21 cellular contexts compared by ENCODE assay signal in the genomic region with DNA sequence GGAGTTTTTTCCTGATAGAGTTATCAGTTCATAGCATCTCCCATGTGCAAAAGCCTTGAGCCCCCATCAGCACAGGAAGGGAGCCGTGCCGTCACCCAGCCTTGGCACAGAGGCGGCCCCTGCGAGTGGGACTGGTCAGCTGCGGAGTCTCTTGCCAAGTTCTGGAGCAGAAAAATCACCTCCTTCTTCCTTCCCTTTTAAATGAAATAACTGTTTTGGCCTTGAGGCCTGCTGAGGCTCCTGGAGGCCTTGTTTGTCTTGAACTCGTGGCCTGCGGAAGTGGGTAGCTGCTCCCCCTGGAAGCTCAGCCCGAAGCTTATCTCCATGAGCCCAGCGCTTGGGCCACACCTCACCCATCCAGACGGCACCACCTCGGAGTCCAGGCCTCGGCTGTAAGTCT.
DNase-seq lines count a peak whose midpoint lies in the region; ATAC-seq, FAIRE-seq and TF ChIP-seq lines count a peak whose summit lies in the region.
"Had no signal": no experiment of that assay in that cellular context is flagged by ENCODE, and none has a peak within 500 bp of the region (broad histone marks: within the 10 kb centered on the region; RNA-seq: fewer than 3 reads in every experiment).

No MANE protein-coding gene starts in this region.

- no peaks in the 10 kb centered on the region for H4K20me1 ChIP-seq in HepG2 (ENCODE audit: insufficient read depth, low read length)

- no peak for TF ChIP-seq POLR2A in HepG2 (IDR thresholded peaks at IDR 0.05; ENCODE audit: insufficient read depth in 1 of 2, low read depth in 2 of 2, low read length in 2 of 2)
- no peak for TF ChIP-seq POLR2A in tibial nerve (IDR thresholded peaks at IDR 0.05)

- peaks cover 4% of the 10 kb centered on the region for H3K79me2 ChIP-seq in HepG2 (ENCODE audit: insufficient read depth, low read length)

- ATAC-seq in HepG2 = no peak
- peak; percentile 23 to 78 (median 61) for ATAC-seq in heart right ventricle
- peak; percentile 33 for ATAC-seq in omental fat pad (ENCODE audit: low FRiP score)
- ATAC-seq in aorta (ENCODE audit: low FRiP score) = peak; percentile 46
- no peak for ATAC-seq in HG03097 (IDR thresholded peaks at IDR 0.05; ENCODE audit: low FRiP score, unreplicated experiment)
- ATAC-seq: activated T-helper 17 cell treated with anti-CD3 and anti-CD28 coated beads, Interleukin-2, amount 50 U/mL, for 72 hours; pancreas; T-cell had no signal

- H3K4me1 ChIP-seq in liver (ENCODE audit: control insufficient read depth in 4 of 4, insufficient read depth in 4 of 4, low read length in 3 of 4) (no peaks in the 10 kb centered on the region), HepG2 (ENCODE audit: insufficient read depth, low read length) (peaks cover 28% of the 10 kb centered on the region), heart right ventricle (peaks cover 0 to 35% (median 21%) of the 10 kb centered on the region in 9 donors), aorta (ENCODE audit: control insufficient read depth in 1 of 2, insufficient read depth in 2 of 2, low read length in 2 of 2) (no peaks in the 10 kb centered on the region), tibial nerve (peaks cover 0 to 17% (median 3%) of the 10 kb centered on the region in 4 donors)
- H3K4me1 ChIP-seq: pancreas had no signal

- H3K4me3 ChIP-seq in liver (ENCODE audit: low read depth in 1 of 3, low read length in 3 of 3) = no peak overlapping the region
- H3K4me3 ChIP-seq in HepG2 (replicated peaks in 1 of 3; ENCODE audit: insufficient read depth in 1 of 3, low read depth in 2 of 3, low read length in 3 of 3) = no peak overlapping the region
- no peak overlapping the region for H3K4me3 ChIP-seq in heart right ventricle
- H3K4me3 ChIP-seq in aorta (ENCODE audit: low read length in 2 of 2) = no peak overlapping the region
- no peak overlapping the region for H3K4me3 ChIP-seq in tibial nerve
- H3K4me3 ChIP-seq: pancreas, transverse colon had no signal

- intact Hi-C loops in HepG2 (cut with micrococcal nuclease; ENCODE audit: unreplicated experiment) (no loop called here), heart right ventricle (cut with DNase I) (no loop called here), aorta (cut with DNase I) (no loop called here)

- no peak for TF ChIP-seq RAD21 in liver (IDR thresholded peaks at IDR 0.05)
- TF ChIP-seq RAD21 in HepG2 (CRISPR knock-in tag; IDR thresholded peaks at IDR 0.05) = no peak

- TF ChIP-seq EP300 in HepG2 (IDR thresholded peaks at IDR 0.05; ENCODE audit: low read depth in 2 of 2, low read length in 2 of 2) (no peak), HepG2 (CRISPR knock-in tag; IDR thresholded peaks at IDR 0.05; ENCODE audit: borderline replicate concordance) (no peak), tibial nerve (IDR thresholded peaks at IDR 0.05) (peak in 1 of 2 donors; percentile 22)

- no peaks in the 10 kb centered on the region for H3K9me3 ChIP-seq in liver (ENCODE audit: control insufficient read depth in 4 of 4, low read length in 3 of 4)
- H3K9me3 ChIP-seq in HepG2 (ENCODE audit: low read length) = no peaks in the 10 kb centered on the region
- H3K9me3 ChIP-seq in heart right ventricle = peaks cover 0 to 13% (median 0%) of the 10 kb centered on the region in 11 donors
- no peaks in the 10 kb centered on the region for H3K9me3 ChIP-seq in aorta (ENCODE audit: control insufficient read depth, low read length)
- peaks cover 0 to 13% (median 0%) of the 10 kb centered on the region in 4 donors for H3K9me3 ChIP-seq in tibial nerve
- H3K9me3 ChIP-seq: pancreas, transverse colon had no signal

- POLR2A ChIA-PET in HepG2 (lab: Yijun Ruan, JAX) = no interaction called here

- in situ Hi-C loops in HepG2 (cut with HindIII; ENCODE audit: extremely low pct_ligation_motif_present, low pct_unique_long_range_greater_than_20kb) = no loop called here

- TF ChIP-seq CTCF in liver (IDR thresholded peaks at IDR 0.05; ENCODE audit: low read depth, low read length, missing input control) (no peak), HepG2 (CRISPR knock-in tag; IDR thresholded peaks at IDR 0.05) (no peak), heart right ventricle (IDR thresholded peaks at IDR 0.05) (no peak), omental fat pad (IDR thresholded peaks at IDR 0.05) (no peak), tibial nerve (IDR thresholded peaks at IDR 0.05) (no peak)

- H3K4me2 ChIP-seq in HepG2 (ENCODE audit: low read depth, low read length) = no peak overlapping the region

- no peak for FAIRE-seq in HepG2 (lab: Jason Lieb, UNC)
- FAIRE-seq: GM12892, pancreas had no signal

- no peak overlapping the region for H3K9ac ChIP-seq in liver (ENCODE audit: low read depth in 1 of 2, low read length in 2 of 2)
- H3K9ac ChIP-seq in HepG2 (ENCODE audit: insufficient read depth, low read depth, low read length) = no peak overlapping the region

- no peak overlapping the region for H2AFZ ChIP-seq in HepG2 (ENCODE audit: low read length)

- DNase-seq in HepG2 (ENCODE audit: low spot score) = no peak
- peak; percentile 25 to 43 for DNase-seq in heart right ventricle
- no peak for DNase-seq in omental fat pad (ENCODE audit: low spot score)
- DNase-seq in aorta = no peak
- no peak for DNase-seq in ureter (ENCODE audit: low spot score)
- DNase-seq in tibial nerve (ENCODE audit: low spot score in 2 of 2) = no peak
- DNase-seq: central memory CD4-positive, alpha-beta T cell; DMS 273 treated with DMSO at 0.1 percent for 48 hours; effector memory CD4-positive, alpha-beta T cell; HCEC 1CT; KG1; NCI-H2029 treated with DMSO at 0.1 percent for 48 hours; pancreas; SHP77 treated with DMSO at 0.1 percent for 48 hours; T-cell; transverse colon had no signal

- H3K27ac ChIP-seq in liver (ENCODE audit: low read depth in 1 of 2, low read length in 2 of 2) (peak overlapping the region in 1 of 2 donors; percentile 6), HepG2 (ENCODE audit: extremely low read length, insufficient read depth, low read length) (no peak overlapping the region), heart right ventricle (peak overlapping the region in 8 of 10 donors; percentile 1 to 71 (median 60)), aorta (ENCODE audit: low read depth in 1 of 2, low read length in 2 of 2) (peak overlapping the region in 1 of 2 donors; percentile 20), tibial nerve (peak overlapping the region in 2 of 4 donors; percentile 42 to 47)
- H3K27ac ChIP-seq: C4-2B, pancreas had no signal

- 75% methylated on average over 12 of the region's 12 CpGs for WGBS in liver
- WGBS in HepG2 (ENCODE audit: low lambda C conversion rate) = 94% methylated on average over 12 of the region's 12 CpGs
- 50 to 58% methylated on average over 12 of the region's 12 CpGs for WGBS in heart right ventricle, 2 donors
- 6 to 7% methylated on average over 12 of the region's 12 CpGs for WGBS in aorta, 2 donors
- 50 to 57% methylated on average over 12 of the region's 12 CpGs for WGBS in tibial nerve, 2 donors

- no peaks in the 10 kb centered on the region for H3K27me3 ChIP-seq in liver (ENCODE audit: control insufficient read depth in 4 of 4, insufficient read depth in 4 of 4, low read length in 3 of 4)
- H3K27me3 ChIP-seq in HepG2 (ENCODE audit: control insufficient read depth in 1 of 2, insufficient read depth in 2 of 2, low read length in 2 of 2) = no peaks in the 10 kb centered on the region
- H3K27me3 ChIP-seq in heart right ventricle = no peaks in the 10 kb centered on the region
- no peaks in the 10 kb centered on the region for H3K27me3 ChIP-seq in aorta (ENCODE audit: control insufficient read depth in 1 of 2, insufficient read depth in 2 of 2, low read length in 1 of 2)
- no peaks in the 10 kb centered on the region for H3K27me3 ChIP-seq in tibial nerve
- H3K27me3 ChIP-seq: pancreas, transverse colon had no signal

- no peaks in the 10 kb centered on the region for H3K36me3 ChIP-seq in liver (ENCODE audit: control insufficient read depth in 4 of 4, insufficient read depth in 3 of 4, low read depth in 1 of 4, low read length in 3 of 4)
- H3K36me3 ChIP-seq in HepG2 (replicated peaks in 1 of 2; ENCODE audit: control insufficient read depth in 1 of 2, insufficient read depth in 2 of 2, low read length in 2 of 2) = peaks cover 5 to 28% of the 10 kb centered on the region in 2 experiments; a peak in 4 of 5 replicates
- no peaks in the 10 kb centered on the region for H3K36me3 ChIP-seq in heart right ventricle
- no peaks in the 10 kb centered on the region for H3K36me3 ChIP-seq in aorta (ENCODE audit: control insufficient read depth in 1 of 2, insufficient read depth in 2 of 2, low read length in 1 of 2)
- H3K36me3 ChIP-seq in tibial nerve = no peaks in the 10 kb centered on the region
- H3K36me3 ChIP-seq: pancreas, transverse colon had no signal

- CTCF ChIA-PET in HepG2 (lab: Yijun Ruan, JAX; ENCODE audit: low intra/inter-chr PET ratio, low total read pairs) = no interaction called here

- no TSS peak for BruUV-seq in HepG2 (replicated peaks; lab: Mats Ljungman, UMichigan)

TF ChIP-seq in liver, 16 proteins besides CTCF, POLR2A, EP300 and RAD21:
- TF ChIP-seq SP1 (IDR thresholded peaks at IDR 0.05) = no peak
- TF ChIP-seq TAF1 (conservative IDR thresholded peaks at IDR 0.05) = no peak
- TF ChIP-seq NR2F2 (IDR thresholded peaks at IDR 0.05) = peak; percentile 68

TF ChIP-seq in HepG2, 621 proteins besides CTCF, POLR2A, EP300 and RAD21 (continues in another document):
- TF ChIP-seq, protein P1, sequence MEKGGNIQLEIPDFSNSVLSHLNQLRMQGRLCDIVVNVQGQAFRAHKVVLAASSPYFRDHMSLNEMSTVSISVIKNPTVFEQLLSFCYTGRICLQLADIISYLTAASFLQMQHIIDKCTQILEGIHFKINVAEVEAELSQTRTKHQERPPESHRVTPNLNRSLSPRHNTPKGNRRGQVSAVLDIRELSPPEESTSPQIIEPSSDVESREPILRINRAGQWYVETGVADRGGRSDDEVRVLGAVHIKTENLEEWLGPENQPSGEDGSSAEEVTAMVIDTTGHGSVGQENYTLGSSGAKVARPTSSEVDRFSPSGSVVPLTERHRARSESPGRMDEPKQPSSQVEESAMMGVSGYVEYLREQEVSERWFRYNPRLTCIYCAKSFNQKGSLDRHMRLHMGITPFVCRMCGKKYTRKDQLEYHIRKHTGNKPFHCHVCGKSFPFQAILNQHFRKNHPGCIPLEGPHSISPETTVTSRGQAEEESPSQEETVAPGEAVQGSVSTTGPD (CRISPR knock-in tag; IDR thresholded peaks at IDR 0.05) = no peak
- TF ChIP-seq KDM4B (CRISPR knock-in tag; IDR thresholded peaks at IDR 0.05) = no peak
- no peak for TF ChIP-seq ZMAT3 (CRISPR knock-in tag; conservative IDR thresholded peaks at IDR 0.05)

Comparison
In these comparisons a context has a peak if more than half of its experiments do, and no peak if none do; other contexts are left out.
1. ATAC-seq: peak in heart right ventricle (8 of 8), omental fat pad (single experiment) and aorta (single experiment); none in HepG2 (single experiment) and HG03097 (single experiment).
2. DNase-seq: peak in heart right ventricle (2 of 2); none in HepG2 (single experiment), omental fat pad (single experiment), aorta (0 of 2), ureter (single experiment) and tibial nerve (0 of 2).